8 cellular contexts compared by ENCODE assay signal in the genomic region with DNA sequence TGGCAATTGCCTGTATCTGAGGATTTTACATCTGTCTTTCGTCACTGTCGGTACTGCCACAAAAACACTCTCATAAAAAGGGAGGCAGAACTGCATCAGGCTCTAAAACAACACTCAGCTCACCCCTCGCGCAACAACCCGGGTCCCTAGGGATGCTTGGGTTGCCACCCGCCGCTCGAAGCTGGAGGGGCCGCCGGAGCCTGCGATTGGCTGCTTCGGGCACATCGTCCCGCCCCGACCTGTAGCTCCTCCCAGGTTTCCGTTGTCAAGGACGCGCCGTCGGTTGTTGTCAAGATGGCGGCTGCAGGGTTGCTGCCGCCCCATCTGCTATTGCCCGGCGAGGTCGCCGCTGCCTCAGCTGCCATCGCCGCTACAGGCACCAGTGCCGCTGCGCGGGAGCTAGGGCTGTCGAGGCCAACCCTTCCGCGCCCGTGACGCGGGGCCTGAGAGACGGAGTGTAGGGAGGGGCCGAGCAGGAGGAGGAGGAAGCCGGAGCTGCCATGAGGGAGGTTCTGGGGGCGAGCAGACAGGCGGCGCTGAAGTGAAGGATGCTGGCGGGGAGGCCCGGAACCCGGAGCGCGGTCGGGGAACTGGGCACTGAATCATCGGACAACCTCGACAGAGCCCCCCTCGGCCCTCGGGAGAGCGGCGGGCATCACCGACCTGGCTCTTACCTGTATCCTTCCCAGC. TPM values are rescaled to one million over a fixed set of nuclear protein-coding genes. Genes with fewer than 3 reads are reported as not detected.
DNase-seq lines count a peak whose midpoint lies in the region; ATAC-seq and TF ChIP-seq lines count a peak whose summit lies in the region.

A gene with protein sequence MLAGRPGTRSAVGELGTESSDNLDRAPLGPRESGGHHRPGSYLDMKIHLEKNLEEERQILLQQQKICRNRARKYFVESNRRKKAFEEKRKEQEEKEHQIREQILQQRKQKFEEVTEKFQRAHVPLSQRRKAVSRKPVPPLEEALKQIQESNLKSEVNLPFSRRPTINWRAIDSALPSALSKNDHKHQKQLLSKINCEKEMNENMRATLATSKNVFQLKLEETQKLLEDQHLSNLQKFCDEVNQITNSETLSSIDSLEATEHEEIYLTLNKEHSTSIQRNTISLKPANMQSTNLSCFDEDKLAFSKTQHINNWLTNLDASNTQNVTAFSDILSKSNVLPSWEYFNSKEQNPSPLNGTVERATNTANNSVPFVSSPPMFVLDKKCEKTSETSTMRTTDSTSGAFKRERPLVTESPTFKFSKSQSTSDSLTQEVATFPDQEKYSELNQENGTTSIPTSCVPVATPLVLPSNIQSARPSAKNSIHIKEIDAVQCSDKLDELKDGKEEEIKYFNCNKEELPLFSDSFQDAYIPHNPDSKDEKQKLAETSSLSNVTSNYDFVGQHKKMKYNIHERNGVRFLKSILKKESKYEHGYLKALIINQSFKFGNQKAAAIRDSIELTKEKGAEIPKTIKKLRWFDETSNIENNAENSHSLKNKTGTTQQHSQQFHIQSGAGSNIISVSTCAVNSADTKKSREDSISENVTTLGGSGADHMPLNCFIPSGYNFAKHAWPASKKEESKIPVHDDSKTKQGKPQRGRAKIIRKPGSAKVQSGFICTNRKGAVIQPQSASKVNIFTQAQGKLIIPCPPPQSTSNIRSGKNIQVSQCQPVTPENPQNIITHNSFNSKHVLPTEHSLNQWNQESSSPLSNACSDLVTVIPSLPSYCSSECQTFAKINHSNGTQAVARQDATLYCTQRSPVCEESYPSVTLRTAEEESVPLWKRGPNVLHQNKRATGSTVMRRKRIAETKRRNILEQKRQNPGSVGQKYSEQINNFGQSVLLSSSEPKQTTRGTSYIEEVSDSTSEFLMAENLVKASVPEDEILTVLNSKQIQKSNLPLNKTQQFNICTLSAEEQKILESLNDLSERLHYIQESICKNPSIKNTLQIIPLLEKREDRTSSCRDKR (plus strand): TSS at position 274 of the 690 bp plus-strand sequence. CDS start 275 bp downstream, at position 549.

- peak within 1 kb of the TSS; percentile 57 for H2AFZ ChIP-seq in SU-DHL-6 (ENCODE audit: low read depth, low read length, severe bottlenecking)

- peak; percentile 100 for ATAC-seq in HG02588 (IDR thresholded peaks at IDR 0.05; ENCODE audit: unreplicated experiment)
- peak; percentile 97 to 99 (median 98) for ATAC-seq in heart right ventricle

- H3K36me3 ChIP-seq in SU-DHL-6 (ENCODE audit: low read length) = no peaks in the 10 kb centered on the region
- H3K36me3 ChIP-seq in adrenal gland (replicated peaks in 1 of 2) = no peaks in the 10 kb centered on the region
- H3K36me3 ChIP-seq in heart right ventricle = no peaks in the 10 kb centered on the region

- no peaks in the 10 kb centered on the region for H3K27me3 Mint-ChIP-seq in type B pancreatic cell

- H3K9me2 ChIP-seq in SU-DHL-6 (replicated peaks; ENCODE audit: insufficient read depth, low read length) = no peaks in the 10 kb centered on the region

- H4K20me1 ChIP-seq in SU-DHL-6 (ENCODE audit: low read depth, low read length) = no peaks in the 10 kb centered on the region

- H3K27ac ChIP-seq in SU-DHL-6 (ENCODE audit: low read depth, low read length) = no peak within 1 kb of the TSS
- peak within 1 kb of the TSS; percentile 8 to 92 (median 51) for H3K27ac ChIP-seq in adrenal gland
- H3K27ac ChIP-seq in heart right ventricle = peak within 1 kb of the TSS; percentile 12 to 85 (median 74)

- 0 to 2% (median 0%) methylated on average over 12 to 56 of the region's 56 CpGs for WGBS in adrenal gland, 4 donors
- 0 to 1% methylated on average over 56 of the region's 56 CpGs for WGBS in heart right ventricle, 2 donors

- H3K27me3 ChIP-seq in SU-DHL-6 (ENCODE audit: low read length) (no peaks in the 10 kb centered on the region), adrenal gland (no peaks in the 10 kb centered on the region), heart right ventricle (no peaks in the 10 kb centered on the region)

- H3K36me3 Mint-ChIP-seq in type B pancreatic cell = no peaks in the 10 kb centered on the region

- peaks cover 5% of the 10 kb centered on the region; the same call in 1 of the 2 replicates for H3F3A ChIP-seq in SU-DHL-6 (ENCODE audit: insufficient read depth)

- H3K4me3 ChIP-seq in SU-DHL-6 (ENCODE audit: insufficient read depth, low read length, poor library complexity, severe bottlenecking) (peak within 1 kb of the TSS; percentile 53), adrenal gland (peak within 1 kb of the TSS; percentile 56 to 84 (median 70)), heart right ventricle (peak within 1 kb of the TSS; percentile 41 to 87 (median 73))

- no peaks in the 10 kb centered on the region for H3K79me2 ChIP-seq in SU-DHL-6 (ENCODE audit: insufficient read depth, low read length)

- H3K9me3 Mint-ChIP-seq in type B pancreatic cell = no peaks in the 10 kb centered on the region

- H3K4me1 ChIP-seq in adrenal gland (replicated peaks in 1 of 2) (peaks cover 0 to 13% of the 10 kb centered on the region in 2 donors), heart right ventricle (peaks cover 0 to 32% (median 18%) of the 10 kb centered on the region in 9 donors)

- peaks cover 15% of the 10 kb centered on the region for H3K4me1 Mint-ChIP-seq in type B pancreatic cell (ENCODE audit: unreplicated experiment)

- H3K4me3 Mint-ChIP-seq in type B pancreatic cell = peak within 1 kb of the TSS; percentile 95

- peak within 1 kb of the TSS; percentile 32 for H3K9ac ChIP-seq in SU-DHL-6 (ENCODE audit: low read length)

- peak within 1 kb of the TSS; percentile 50 for H3K4me2 ChIP-seq in SU-DHL-6 (ENCODE audit: low read depth, low read length, poor library complexity, severe bottlenecking)

- TF ChIP-seq POLR2A in adrenal gland (IDR thresholded peaks at IDR 0.05) = peak; percentile 22 to 57

- intact Hi-C loops in adrenal gland (cut with DNase I) = no loop called here
- intact Hi-C loops in heart right ventricle (cut with DNase I) = loop anchor here in 2 of 10 donors (5.0 to 10.0 kb wide), 2 partner anchors 90 to 97 kb away; no protein-coding TSS in a partner anchor
- intact Hi-C loops in posterior cingulate gyrus (cut with DNase I) = loop anchor here (5.0 kb wide), 1 partner anchor 92 kb away; no protein-coding TSS in a partner anchor

- no peak for TF ChIP-seq CTCF in SU-DHL-6 (IDR thresholded peaks at IDR 0.05; ENCODE audit: insufficient read depth, low read length, poor library complexity, severe bottlenecking)
- peak in 5 of 6 experiments; percentile 23 to 51 (median 36) for TF ChIP-seq CTCF in adrenal gland (IDR thresholded peaks at IDR 0.05)
- TF ChIP-seq CTCF in heart right ventricle (IDR thresholded peaks at IDR 0.05) = peak in 7 of 9 donors; percentile 30 to 75 (median 49)
- TF ChIP-seq CTCF in type B pancreatic cell (conservative IDR thresholded peaks at IDR 0.05) = peak; percentile 46

- H3K9me3 ChIP-seq in SU-DHL-6 (ENCODE audit: insufficient read depth, low read length) (no peaks in the 10 kb centered on the region), adrenal gland (replicated peaks in 1 of 3) (no peaks in the 10 kb centered on the region), heart right ventricle (no peaks in the 10 kb centered on the region)

- H3K27ac Mint-ChIP-seq in type B pancreatic cell = peak within 1 kb of the TSS; percentile 63

- DNase-seq in GM04504 (ENCODE audit: low read depth) (peak; percentile 92), NCI-H1092 (lab: John Stamatoyannopoulos, UW) (peak; percentile 88), adrenal gland (peak; percentile 93 to 98 (median 95)), heart right ventricle (peak; percentile 94), posterior cingulate gyrus (peak; percentile 92 to 99 (median 95)), type B pancreatic cell (ENCODE audit: extremely low spot score, unreplicated experiment) (peak; percentile 95)

RNA-seq across cellular contexts. Expression of the gene that starts here (rescaled TPM):
- total RNA-seq in adrenal gland (10 to 100 TPM in 1 of 8 donors, 1 to 10 TPM in 7; 1.7 to 11.5 (median 3.5) TPM), heart right ventricle (1 to 10 TPM in 6 of 10 donors, under 1 TPM in 4; 0.40 to 1.8 (median 1.2) TPM), type B pancreatic cell (ENCODE audit: low replicate concordance) (2.1 and 5.8 TPM in 2 replicates)
- polyA plus RNA-seq in adrenal gland (10 to 100 TPM in 1 of 3 donors, 1 to 10 TPM in 2; 6.5 to 18.9 (median 8.7) TPM), heart right ventricle (1 to 10 TPM in 1 of 2 donors, under 1 TPM in 1; 0.25 to 2.5 TPM)
